Comparison of ENCODE assay signal across 8 cellular contexts in genomic region chr1:47725732-47726495, GRCh38.
DNase-seq lines count a peak whose midpoint lies in the region; ATAC-seq and TF ChIP-seq lines count a peak whose summit lies in the region.

No MANE protein-coding gene starts in this region.

- H3K27ac ChIP-seq in HL-60 (replicated peaks): no peak overlapping the region

- no peaks in the 10 kb centered on the region for H3K36me3 Mint-ChIP-seq in natural killer cell treated with Interleukin-12 subunit alpha and Interleukin-12 subunit beta and Interleukin-15 and Interleukin-18, amount 100 ng/mL, for 72 hours

- peaks cover 27 to 28% of the 10 kb centered on the region in 2 donors for H3K27me3 Mint-ChIP-seq in natural killer cell treated with Interleukin-12 subunit alpha and Interleukin-12 subunit beta and Interleukin-15 and Interleukin-18, amount 100 ng/mL, for 72 hours

- no peak overlapping the region for H3K4me3 ChIP-seq in HL-60 (replicated peaks; ENCODE audit: insufficient read depth, low read length)

- H3K4me3 Mint-ChIP-seq in natural killer cell treated with Interleukin-12 subunit alpha and Interleukin-12 subunit beta and Interleukin-15 and Interleukin-18, amount 100 ng/mL, for 72 hours: peak overlapping the region; percentile 56

- in situ Hi-C loops in Caki2 (cut with HindIII; ENCODE audit: low pct_unique_long_range_greater_than_20kb, low sequenced_read_pairs): no loop called here

- peaks cover 8 to 10% of the 10 kb centered on the region in 2 donors for H3K4me1 Mint-ChIP-seq in natural killer cell treated with Interleukin-12 subunit alpha and Interleukin-12 subunit beta and Interleukin-15 and Interleukin-18, amount 100 ng/mL, for 72 hours (ENCODE audit: low read depth in 2 of 2)

- H3K9me3 Mint-ChIP-seq in natural killer cell treated with Interleukin-12 subunit alpha and Interleukin-12 subunit beta and Interleukin-15 and Interleukin-18, amount 100 ng/mL, for 72 hours: no peaks in the 10 kb centered on the region

- peaks cover 18% of the 10 kb centered on the region for H3K27me3 ChIP-seq in HL-60 (ENCODE audit: insufficient read depth, poor library complexity, severe bottlenecking)

- DNase-seq in Caki2 (ENCODE audit: low read depth): peak; percentile 52
- DNase-seq in HL-60 (ENCODE audit: low read depth in 1 of 2, low spot score in 1 of 2): peak in 1 of 2 experiments; percentile 57
- peak; percentile 24 to 56 for DNase-seq in NOMO-1 (lab: John Stamatoyannopoulos, UW; ENCODE audit: unreplicated experiment in 2 of 2)
- peak; percentile 56 for DNase-seq in activated T-cell treated with anti-CD3 and anti-CD28 coated beads for 48 hours (ENCODE audit: low read depth)
- peak; percentile 62 for DNase-seq in fibroblast of gingiva (ENCODE audit: low read depth)
- DNase-seq in natural killer cell treated with Interleukin-12 subunit alpha and Interleukin-12 subunit beta and Interleukin-15 and Interleukin-18, amount 100 ng/mL, for 72 hours (ENCODE audit: low spot score): no peak
- DNase-seq in stimulated activated naive CD8-positive, alpha-beta T cell treated with anti-CD3 and anti-CD28 coated beads, Interleukin-15, Interleukin-2, amounts not matched to agents 100 U/mL and 50 U/mL, for 24 hours: peak; percentile 74

- peak; percentile 92 for TF ChIP-seq CTCF in HL-60 (IDR thresholded peaks at IDR 0.05; ENCODE audit: insufficient read depth, low read length)

- ATAC-seq in GM21360 (IDR thresholded peaks at IDR 0.05; ENCODE audit: unreplicated experiment): peak; percentile 94
- peak; percentile 73 to 79 for ATAC-seq in natural killer cell treated with Interleukin-12 subunit alpha and Interleukin-12 subunit beta and Interleukin-15 and Interleukin-18, amount 100 ng/mL, for 72 hours
- ATAC-seq in stimulated activated naive CD8-positive, alpha-beta T cell treated with anti-CD3 and anti-CD28 coated beads, Interleukin-15, Interleukin-2, amounts not matched to agents 100 U/mL and 50 U/mL, for 24 hours: peak; percentile 82

- H3K27ac Mint-ChIP-seq in natural killer cell treated with Interleukin-12 subunit alpha and Interleukin-12 subunit beta and Interleukin-15 and Interleukin-18, amount 100 ng/mL, for 72 hours: no peak overlapping the region
